Comparison of ENCODE assay signal across 9 cellular contexts in genomic region chr2:176105727-176106635, GRCh38. TPM values are rescaled to one million over a fixed set of nuclear protein-coding genes. Genes with fewer than 3 reads are reported as not detected.
DNase-seq lines count a peak whose midpoint lies in the region; ATAC-seq and TF ChIP-seq lines count a peak whose summit lies in the region.
"Had no signal": no experiment of that assay in that cellular context is flagged by ENCODE, and none has a peak within 500 bp of the region (broad histone marks: within the 10 kb centered on the region; RNA-seq: fewer than 3 reads in every experiment).

No MANE protein-coding gene starts in this region.

- peak overlapping the region; percentile 62 for H3K9ac ChIP-seq in HUES6 (ENCODE audit: low read length)

- peak overlapping the region; percentile 52 for H3K4me3 ChIP-seq in HUES6 (ENCODE audit: low read depth, low read length)

- no peak for ATAC-seq in CD4-positive, alpha-beta T cell (ENCODE audit: poor library complexity)

- peaks cover 93% of the 10 kb centered on the region for H3K27me3 ChIP-seq in CD4-positive, alpha-beta T cell (ENCODE audit: control insufficient read depth, insufficient read depth, low read length)
- peaks cover 99% of the 10 kb centered on the region for H3K27me3 ChIP-seq in HUES6 (ENCODE audit: control insufficient read depth, insufficient read depth, low read length)

- POLR2A ChIA-PET in CD4-positive, alpha-beta T cell (lab: Charles Lee), result no interaction called here

- H3K9me3 Mint-ChIP-seq in CD4-positive, alpha-beta T cell, result no peaks in the 10 kb centered on the region
- H3K9me3 Mint-ChIP-seq in chondrocyte (ENCODE audit: low read depth) (no peaks in the 10 kb centered on the region), neural crest cell (no peaks in the 10 kb centered on the region)
- H3K9me3 Mint-ChIP-seq: dendritic cell treated with granulocyte-macrophage colony-stimulating factor and Interleukin-4, amounts not matched to agents 40 ng/mL and 50 ng/mL, for 4 days had no signal

- CTCF ChIA-PET in CD4-positive, alpha-beta T cell (lab: Charles Lee), result no interaction called here

- H3K36me3 Mint-ChIP-seq in CD4-positive, alpha-beta T cell (ENCODE audit: low read depth), result peaks cover 7% of the 10 kb centered on the region
- H3K36me3 Mint-ChIP-seq in chondrocyte (ENCODE audit: low read depth), result peaks cover 3% of the 10 kb centered on the region
- H3K36me3 Mint-ChIP-seq in neural crest cell (ENCODE audit: low read depth), result peaks cover 4% of the 10 kb centered on the region

- no peak for TF ChIP-seq CTCF in CD4-positive, alpha-beta T cell (IDR thresholded peaks at IDR 0.05)
- TF ChIP-seq CTCF in chondrocyte (IDR thresholded peaks at IDR 0.05) (no peak), neural crest cell (conservative IDR thresholded peaks at IDR 0.05) (no peak)

- H3K27ac Mint-ChIP-seq in CD4-positive, alpha-beta T cell, result peak overlapping the region; percentile 43
- no peak overlapping the region for H3K27ac Mint-ChIP-seq in chondrocyte (ENCODE audit: unreplicated experiment)
- H3K27ac Mint-ChIP-seq in neural crest cell (ENCODE audit: unreplicated experiment), result no peak overlapping the region
- H3K27ac Mint-ChIP-seq: dendritic cell treated with granulocyte-macrophage colony-stimulating factor and Interleukin-4, amounts not matched to agents 40 ng/mL and 50 ng/mL, for 4 days had no signal

- H3K36me3 ChIP-seq in HUES6 (ENCODE audit: control insufficient read depth, insufficient read depth, low read length), result no peaks in the 10 kb centered on the region

- peaks cover 90% of the 10 kb centered on the region for H3K27me3 Mint-ChIP-seq in CD4-positive, alpha-beta T cell
- peaks cover 83% of the 10 kb centered on the region for H3K27me3 Mint-ChIP-seq in chondrocyte (ENCODE audit: low read depth)
- peaks cover 93% of the 10 kb centered on the region for H3K27me3 Mint-ChIP-seq in neural crest cell (ENCODE audit: low read depth)

- no peak overlapping the region for H3K27ac ChIP-seq in CD4-positive, alpha-beta T cell (ENCODE audit: low read depth, low read length)
- H3K27ac ChIP-seq in HUES6 (ENCODE audit: low read depth, low read length), result no peak overlapping the region

- H3K9me3 ChIP-seq in CD4-positive, alpha-beta T cell (ENCODE audit: control insufficient read depth, low read length), result peaks cover 3% of the 10 kb centered on the region
- H3K9me3 ChIP-seq in HUES6 (ENCODE audit: control insufficient read depth, insufficient read depth, low read depth, low read length), result no peaks in the 10 kb centered on the region

- peak overlapping the region; percentile 85 for H3K4me3 Mint-ChIP-seq in CD4-positive, alpha-beta T cell
- H3K4me3 Mint-ChIP-seq in chondrocyte (ENCODE audit: unreplicated experiment) (peak overlapping the region; percentile 15), neural crest cell (peak overlapping the region; percentile 5)
- H3K4me3 Mint-ChIP-seq: dendritic cell treated with granulocyte-macrophage colony-stimulating factor and Interleukin-4, amounts not matched to agents 40 ng/mL and 50 ng/mL, for 4 days had no signal

- DNase-seq in CD4-positive, alpha-beta T cell, result peak in 1 of 10 experiments; percentile 25
- DNase-seq in chondrocyte (ENCODE audit: low spot score) (no peak), neural crest cell (ENCODE audit: low read depth, low spot score) (no peak), SKM-1 (lab: John Stamatoyannopoulos, UW; ENCODE audit: unreplicated experiment) (no peak), GM19238 (ENCODE audit: insufficient read length, low spot score) (no peak), midbrain (lab: John Stamatoyannopoulos, UW) (no peak), SHP77 treated with DMSO at 0.1 percent for 48 hours (lab: John Stamatoyannopoulos, UW) (no peak)

- H3K4me1 ChIP-seq in HUES6 (ENCODE audit: control insufficient read depth, insufficient read depth, low read length), result peaks cover 33% of the 10 kb centered on the region

- peaks cover 41% of the 10 kb centered on the region for H3K4me1 Mint-ChIP-seq in CD4-positive, alpha-beta T cell (ENCODE audit: low read depth)
- peaks cover 30% of the 10 kb centered on the region for H3K4me1 Mint-ChIP-seq in chondrocyte (ENCODE audit: low read depth)
- H3K4me1 Mint-ChIP-seq in neural crest cell, result peaks cover 13% of the 10 kb centered on the region

- intact Hi-C loops in CD4-positive, alpha-beta T cell (cut with DNase I, micrococcal nuclease), result no loop called here

RNA-seq across cellular contexts. Expression of gene HOXD11, which starts 1.1 kb away (rescaled TPM):
- not detected for total RNA-seq in CD4-positive, alpha-beta T cell
- total RNA-seq in chondrocyte (not detected in 3 replicates), neural crest cell (not detected in 2 replicates)

RNA-seq across cellular contexts. Expression of gene HOXD12, which starts 6.4 kb away (rescaled TPM):
- total RNA-seq in CD4-positive, alpha-beta T cell, result not detected
- total RNA-seq in chondrocyte (not detected in 3 replicates), neural crest cell (not detected in 2 replicates)

RNA-seq across cellular contexts. Expression of gene HOXD10, which starts 10.6 kb away (rescaled TPM):
- total RNA-seq in CD4-positive, alpha-beta T cell, result not detected
- total RNA-seq in chondrocyte (not detected in 3 replicates), neural crest cell (not detected in 2 replicates)

RNA-seq across cellular contexts. Expression of gene HOXD13, which starts 13.5 kb away (rescaled TPM):
- not detected for total RNA-seq in CD4-positive, alpha-beta T cell
- total RNA-seq in chondrocyte (not detected in 3 replicates), neural crest cell (not detected in 2 replicates)

RNA-seq across cellular contexts. Expression of gene HOXD9, which starts 16.5 kb away (rescaled TPM):
- not detected for total RNA-seq in CD4-positive, alpha-beta T cell
- not detected in 3 replicates for total RNA-seq in chondrocyte
- not detected in 2 replicates for total RNA-seq in neural crest cell

Comparison
In these comparisons a context has a peak if more than half of its experiments do, and no peak if none do; other contexts are left out.
1. H3K4me3 Mint-ChIP-seq: peak in every context shown above with its lines; median percentile 85 in CD4-positive, alpha-beta T cell; 15 in chondrocyte; 5 in neural crest cell.